11 cellular contexts compared by ENCODE assay signal in the genomic region with DNA sequence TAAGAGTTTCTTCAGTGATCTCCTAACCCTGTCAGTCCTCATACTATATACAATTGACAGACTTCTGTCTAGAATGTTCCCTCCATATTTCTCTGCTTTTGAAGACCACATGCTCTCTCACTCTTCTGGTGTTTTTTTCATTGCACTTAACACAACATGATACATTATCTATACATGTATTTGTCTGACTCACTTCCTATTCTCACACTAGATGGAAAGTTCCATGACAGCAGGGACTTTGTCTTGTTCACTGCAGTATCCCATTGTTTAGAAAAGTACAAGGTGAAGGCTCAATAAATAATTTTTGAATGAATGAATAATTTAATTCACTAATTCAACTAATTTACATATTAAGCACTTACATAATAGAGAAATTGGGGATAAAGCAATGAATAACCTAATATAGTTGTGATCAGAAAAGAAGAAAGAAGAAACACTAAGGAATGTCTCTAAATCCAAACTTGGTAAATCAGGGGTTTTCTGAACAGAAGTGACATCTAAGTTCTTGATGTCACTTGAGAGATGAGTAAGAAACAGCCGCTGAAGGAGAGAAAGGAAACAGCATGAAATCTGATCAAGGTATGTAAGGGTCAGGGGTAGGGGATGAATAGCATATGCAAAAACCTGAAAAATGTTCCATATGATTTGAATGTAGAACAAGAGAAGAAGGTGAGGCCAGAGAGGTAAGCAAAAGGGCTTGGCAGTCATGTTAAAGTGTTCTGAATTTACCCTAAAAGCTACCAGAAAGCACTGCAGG. TPM values are rescaled to one million over a fixed set of nuclear protein-coding genes. Genes with fewer than 3 reads are reported as not detected.
DNase-seq lines count a peak whose midpoint lies in the region; ATAC-seq and TF ChIP-seq lines count a peak whose summit lies in the region.
"Had no signal": no experiment of that assay in that cellular context is flagged by ENCODE, and none has a peak within 500 bp of the region (broad histone marks: within the 10 kb centered on the region; RNA-seq: fewer than 3 reads in every experiment).

No MANE protein-coding gene starts in this region.

- peak; percentile 32 for DNase-seq in A673 (ENCODE audit: low spot score)
- DNase-seq in T-helper 2 cell treated with Interferon-gamma antibody and Interleukin-4, amounts not matched to agents 5 μg/mL and 100 μg/mL, for 36 hours (ENCODE audit: low spot score) = peak; percentile 28
- no peak for DNase-seq in gastrocnemius medialis
- no peak for DNase-seq in aorta
- DNase-seq in NCI-H187 (lab: John Stamatoyannopoulos, UW) = no peak
- DNase-seq: activated CD4-positive, CD25-positive, alpha-beta regulatory T cell treated with anti-CD3 and anti-CD28 coated beads, Interleukin-2, amount 50 U/mL, for 72 hours; left ventricle myocardium inferior had no signal

- no peaks in the 10 kb centered on the region for H3K9me3 Mint-ChIP-seq in T-helper 2 cell treated with Interferon-gamma antibody and Interleukin-4, amounts not matched to agents 5 μg/mL and 100 μg/mL, for 36 hours

- TF ChIP-seq POLR2A in gastrocnemius medialis (IDR thresholded peaks at IDR 0.05) = no peak

- H3K4me3 ChIP-seq in A673 (ENCODE audit: low read depth, low read length, poor library complexity, severe bottlenecking) (no peak overlapping the region), gastrocnemius medialis (no peak overlapping the region), aorta (ENCODE audit: low read length in 2 of 2) (no peak overlapping the region)
- H3K4me3 ChIP-seq: left ventricle myocardium inferior had no signal

- CTCF ChIA-PET in A673 (lab: Charles Lee) = no interaction called here

- ATAC-seq in GM18858 (IDR thresholded peaks at IDR 0.05; ENCODE audit: unreplicated experiment) (peak; percentile 62), HG02610 (IDR thresholded peaks at IDR 0.05; ENCODE audit: unreplicated experiment) (peak; percentile 89), gastrocnemius medialis (no peak), GM19035 (IDR thresholded peaks at IDR 0.05; ENCODE audit: unreplicated experiment) (no peak), aorta (ENCODE audit: low FRiP score) (no peak)
- ATAC-seq: esophagus mucosa had no signal

- H3K36me3 ChIP-seq in A673 (ENCODE audit: insufficient read depth, low read length, poor library complexity, severe bottlenecking) (peaks cover 5% of the 10 kb centered on the region), gastrocnemius medialis (peaks cover 0 to 14% of the 10 kb centered on the region in 2 donors), aorta (ENCODE audit: control insufficient read depth in 1 of 2, insufficient read depth in 2 of 2, low read length in 1 of 2) (no peaks in the 10 kb centered on the region)

- in situ Hi-C loops in gastrocnemius medialis (cut with MboI; ENCODE audit: low sequenced_read_pairs in 4 of 4) = no loop called here

- H3K4me1 ChIP-seq in A673 (ENCODE audit: insufficient read depth, low read length, poor library complexity, severe bottlenecking) (no peaks in the 10 kb centered on the region), gastrocnemius medialis (no peaks in the 10 kb centered on the region), aorta (ENCODE audit: control insufficient read depth in 1 of 2, insufficient read depth in 2 of 2, low read length in 2 of 2) (no peaks in the 10 kb centered on the region)
- H3K4me1 ChIP-seq: left ventricle myocardium inferior had no signal

- H3K27me3 ChIP-seq in A673 (replicated peaks; ENCODE audit: insufficient read depth, low read depth, low read length, poor library complexity) (no peaks in the 10 kb centered on the region), gastrocnemius medialis (no peaks in the 10 kb centered on the region), aorta (ENCODE audit: control insufficient read depth in 1 of 2, insufficient read depth in 2 of 2, low read length in 1 of 2) (no peaks in the 10 kb centered on the region)

- POLR2A ChIA-PET in A673 (lab: Charles Lee; ENCODE audit: low non-redundant PET) = interaction anchor here (0.6 kb wide), 1 partner anchor 42 kb away, joined by 3 read pairs; no protein-coding TSS in a partner anchor

- 90 to 100% methylated on average over 1 of the region's 1 CpG for WGBS in aorta, 2 donors

- no peak overlapping the region for H3K27ac ChIP-seq in A673 (ENCODE audit: low read depth, low read length, poor library complexity, severe bottlenecking)
- H3K27ac ChIP-seq in gastrocnemius medialis = no peak overlapping the region
- no peak overlapping the region for H3K27ac ChIP-seq in aorta (ENCODE audit: low read depth in 1 of 2, low read length in 2 of 2)
- H3K27ac ChIP-seq: left ventricle myocardium inferior had no signal

- intact Hi-C loops in A673 (cut with micrococcal nuclease; ENCODE audit: unreplicated experiment) = no loop called here
- intact Hi-C loops in gastrocnemius medialis (cut with DNase I; ENCODE audit: low total_unique reads) = no loop called here
- intact Hi-C loops in aorta (cut with DNase I) = no loop called here

- peaks cover 11% of the 10 kb centered on the region for H3K36me3 Mint-ChIP-seq in T-helper 2 cell treated with Interferon-gamma antibody and Interleukin-4, amounts not matched to agents 5 μg/mL and 100 μg/mL, for 36 hours (ENCODE audit: low read depth)

- peaks cover 7% of the 10 kb centered on the region for H3K4me1 Mint-ChIP-seq in T-helper 2 cell treated with Interferon-gamma antibody and Interleukin-4, amounts not matched to agents 5 μg/mL and 100 μg/mL, for 36 hours (ENCODE audit: low read depth)

- no TSS peak for BruUV-seq in A673 (replicated peaks; lab: Mats Ljungman, UMichigan)

- no peaks in the 10 kb centered on the region for H3K27me3 Mint-ChIP-seq in T-helper 2 cell treated with Interferon-gamma antibody and Interleukin-4, amounts not matched to agents 5 μg/mL and 100 μg/mL, for 36 hours (ENCODE audit: low read depth)

- no peak overlapping the region for H3K27ac Mint-ChIP-seq in T-helper 2 cell treated with Interferon-gamma antibody and Interleukin-4, amounts not matched to agents 5 μg/mL and 100 μg/mL, for 36 hours

- H3K9me3 ChIP-seq in A673 (ENCODE audit: low read depth, low read length, poor library complexity, severe bottlenecking) = no peaks in the 10 kb centered on the region
- H3K9me3 ChIP-seq in gastrocnemius medialis = no peaks in the 10 kb centered on the region
- no peaks in the 10 kb centered on the region for H3K9me3 ChIP-seq in aorta (ENCODE audit: control insufficient read depth, low read length)
- H3K9me3 ChIP-seq: left ventricle myocardium inferior had no signal

- no peak overlapping the region for H3K4me3 Mint-ChIP-seq in T-helper 2 cell treated with Interferon-gamma antibody and Interleukin-4, amounts not matched to agents 5 μg/mL and 100 μg/mL, for 36 hours

- no peak for TF ChIP-seq CTCF in A673 (conservative IDR thresholded peaks at IDR 0.05; ENCODE audit: low read depth, low read length)
- TF ChIP-seq CTCF in gastrocnemius medialis (IDR thresholded peaks at IDR 0.05 in 4 of 5, conservative IDR thresholded peaks at IDR 0.05 in 1 of 5) = no peak

RNA-seq across cellular contexts. Expression of a gene that starts 42.4 kb away (rescaled TPM):
- total RNA-seq in A673 (2021) = 79.7 and 86.7 TPM in 2 replicates
- 10 to 100 TPM; 12.7 to 21.7 (median 19.3) TPM for total RNA-seq in gastrocnemius medialis
- 10 to 100 TPM; 74.3 to 92.6 TPM for total RNA-seq in aorta
- polyA plus RNA-seq in aorta = 10 to 100 TPM; 34.9 to 70.5 TPM

Comparison
In these comparisons a context has a peak if more than half of its experiments do, and no peak if none do; other contexts are left out.
1. DNase-seq: peak in A673 (single experiment) and T-helper 2 cell treated with Interferon-gamma antibody and Interleukin-4, amounts not matched to agents 5 μg/mL and 100 μg/mL, for 36 hours (single experiment); none in gastrocnemius medialis (0 of 2), aorta (0 of 2) and NCI-H187 (0 of 2).
2. ATAC-seq: peak in GM18858 (single experiment) and HG02610 (single experiment); none in gastrocnemius medialis (0 of 2), GM19035 (single experiment) and aorta (single experiment).